1 cellular context compared by ENCODE assay signal in genomic region chr14:90532826-90533525, GRCh38.
A peak's percentile ranks its signal among the peaks of the same experiment; 100 is the strongest.
TF ChIP-seq lines count a peak whose summit lies in the region.

No MANE protein-coding gene starts in this region.

TF ChIP-seq in K562, 482 proteins besides CTCF, POLR2A, EP300 and RAD21 (continued from another document):
- TF ChIP-seq CBX1 (IDR thresholded peaks at IDR 0.05; ENCODE audit: low read depth) (0 out of 2 replicates have a peak, but pooled peaks have one; percentile 42), DIDO1 (tag; IDR thresholded peaks at IDR 0.05; ENCODE audit: low read depth) (no peak), GTF3C2 (IDR thresholded peaks at IDR 0.05; ENCODE audit: borderline replicate concordance, extremely low read depth, insufficient read length) (no peak), KDM1A (IDR thresholded peaks at IDR 0.05) (peak; percentile 31 to 48; a peak in 2 of 4 replicates), EHMT2 (IDR thresholded peaks at IDR 0.05) (no peak), NCOA2 (IDR thresholded peaks at IDR 0.05; ENCODE audit: partially characterized antibody in 2 of 2) (no peak), E4F1 (CRISPR knock-in tag; IDR thresholded peaks at IDR 0.05; ENCODE audit: borderline replicate concordance) (no peak), ESRRA (IDR thresholded peaks at IDR 0.05; ENCODE audit: borderline replicate concordance, low read depth) (no peak), PHF21A (IDR thresholded peaks at IDR 0.05; ENCODE audit: borderline replicate concordance, low read depth) (no peak), CHD4 (IDR thresholded peaks at IDR 0.05; ENCODE audit: insufficient read depth, insufficient replicate concordance, low read depth, low read length, poor library complexity, severe bottlenecking) (peak; percentile 69), PCBP1 (IDR thresholded peaks at IDR 0.05; ENCODE audit: low read depth, low read length, poor library complexity, severe bottlenecking) (no peak), NBN (IDR thresholded peaks at IDR 0.05; ENCODE audit: low read depth) (no peak), MCM2 (IDR thresholded peaks at IDR 0.05; ENCODE audit: low read depth) (no peak), ZNF75A (CRISPR knock-in tag; IDR thresholded peaks at IDR 0.05) (no peak), USF1 (CRISPR knock-in tag; IDR thresholded peaks at IDR 0.05) (no peak), HCFC1 (IDR thresholded peaks at IDR 0.05; ENCODE audit: low read depth, low read length) (no peak), BCOR (IDR thresholded peaks at IDR 0.05) (peak; percentile 37; the same call in 1 of the 2 replicates)
- TF ChIP-seq, protein P1, sequence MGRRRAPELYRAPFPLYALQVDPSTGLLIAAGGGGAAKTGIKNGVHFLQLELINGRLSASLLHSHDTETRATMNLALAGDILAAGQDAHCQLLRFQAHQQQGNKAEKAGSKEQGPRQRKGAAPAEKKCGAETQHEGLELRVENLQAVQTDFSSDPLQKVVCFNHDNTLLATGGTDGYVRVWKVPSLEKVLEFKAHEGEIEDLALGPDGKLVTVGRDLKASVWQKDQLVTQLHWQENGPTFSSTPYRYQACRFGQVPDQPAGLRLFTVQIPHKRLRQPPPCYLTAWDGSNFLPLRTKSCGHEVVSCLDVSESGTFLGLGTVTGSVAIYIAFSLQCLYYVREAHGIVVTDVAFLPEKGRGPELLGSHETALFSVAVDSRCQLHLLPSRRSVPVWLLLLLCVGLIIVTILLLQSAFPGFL (CRISPR knock-in tag; IDR thresholded peaks at IDR 0.05) = no peak
- TF ChIP-seq, protein P2, sequence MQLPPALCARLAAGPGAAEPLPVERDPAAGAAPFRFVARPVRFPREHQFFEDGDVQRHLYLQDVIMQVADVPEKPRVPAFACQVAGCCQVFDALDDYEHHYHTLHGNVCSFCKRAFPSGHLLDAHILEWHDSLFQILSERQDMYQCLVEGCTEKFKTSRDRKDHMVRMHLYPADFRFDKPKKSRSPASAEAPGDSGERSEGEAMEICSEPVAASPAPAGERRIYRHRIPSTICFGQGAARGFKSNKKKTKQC (CRISPR knock-in tag; IDR thresholded peaks at IDR 0.05) = no peak
